21 cellular contexts compared by ENCODE assay signal in genomic region chr2:48851161-48851560, GRCh38.
"Had no signal": no experiment of that assay in that cellular context is flagged by ENCODE, and none has a peak within 500 bp of the region (broad histone marks: within the 10 kb centered on the region; RNA-seq: fewer than 3 reads in every experiment).

No MANE protein-coding gene starts in this region.

- H3K4me1 ChIP-seq: spleen had no signal

- H3K36me3 ChIP-seq: brain microvascular endothelial cell, esophagus squamous epithelium, sigmoid colon, spleen, thoracic aorta, upper lobe of left lung had no signal

- H3K27me3 ChIP-seq: brain microvascular endothelial cell, esophagus squamous epithelium, hepatocyte, sigmoid colon, spleen, upper lobe of left lung had no signal

- ATAC-seq: activated T-helper 17 cell treated with anti-CD3 and anti-CD28 coated beads, Interleukin-2, amount 50 U/mL, for 72 hours; stimulated activated naive B cell treated with anti-CD40 and anti-IgM and Interleukin-4, amounts not matched to agents 10 μg/mL and 1 μg/mL and 100 μg/mL, for 72 hours had no signal

- H3K9me3 Mint-ChIP-seq: activated B cell treated with CpG ODN at 0.5 μM for 24 hours; activated CD4-positive, alpha-beta memory T cell treated with anti-CD3 and anti-CD28 coated beads, Interleukin-2, amount 10 ng/mL, durations not matched to agents 7 days and 5 days; activated naive CD8-positive, alpha-beta T cell treated with anti-CD3 and anti-CD28 coated beads for 36 hours; nephron progenitor cell; T-helper 2 cell treated with Interferon-gamma antibody and Interleukin-4, amounts not matched to agents 5 μg/mL and 100 μg/mL, for 36 hours had no signal

- H3K79me2 ChIP-seq: hepatocyte had no signal

- H2AFZ ChIP-seq: hepatocyte had no signal

- H3K9me3 ChIP-seq: esophagus squamous epithelium, sigmoid colon, spleen, thoracic aorta, upper lobe of left lung had no signal

- H3K27ac Mint-ChIP-seq: activated B cell treated with CpG ODN at 0.5 μM for 24 hours; activated CD4-positive, alpha-beta memory T cell treated with anti-CD3 and anti-CD28 coated beads, Interleukin-2, amount 10 ng/mL, durations not matched to agents 7 days and 5 days; activated naive CD8-positive, alpha-beta T cell treated with anti-CD3 and anti-CD28 coated beads for 36 hours; activated T-helper 17 cell treated with anti-CD3 and anti-CD28 coated beads, Interleukin-2, amount 50 U/mL, for 72 hours; nephron progenitor cell; stimulated activated naive B cell treated with anti-CD40 and anti-IgM and Interleukin-4, amounts not matched to agents 10 μg/mL and 1 μg/mL and 100 μg/mL, for 72 hours; T-helper 2 cell treated with Interferon-gamma antibody and Interleukin-4, amounts not matched to agents 5 μg/mL and 100 μg/mL, for 36 hours had no signal

- H3K4me3 Mint-ChIP-seq: activated B cell treated with CpG ODN at 0.5 μM for 24 hours; activated CD4-positive, alpha-beta memory T cell treated with anti-CD3 and anti-CD28 coated beads, Interleukin-2, amount 10 ng/mL, durations not matched to agents 7 days and 5 days; activated naive CD8-positive, alpha-beta T cell treated with anti-CD3 and anti-CD28 coated beads for 36 hours; activated T-helper 17 cell treated with anti-CD3 and anti-CD28 coated beads, Interleukin-2, amount 50 U/mL, for 72 hours; nephron progenitor cell; stimulated activated naive B cell treated with anti-CD40 and anti-IgM and Interleukin-4, amounts not matched to agents 10 μg/mL and 1 μg/mL and 100 μg/mL, for 72 hours; T-helper 2 cell treated with Interferon-gamma antibody and Interleukin-4, amounts not matched to agents 5 μg/mL and 100 μg/mL, for 36 hours had no signal

- H3K4me3 ChIP-seq: esophagus squamous epithelium, hepatocyte, lung, sigmoid colon, spleen, thoracic aorta, upper lobe of left lung had no signal

- H3K27ac ChIP-seq: brain microvascular endothelial cell, esophagus squamous epithelium, hepatocyte, sigmoid colon, spleen, thoracic aorta, upper lobe of left lung had no signal

- H3K4me2 ChIP-seq: hepatocyte had no signal

- DNase-seq: activated B cell treated with CpG ODN at 0.5 μM for 24 hours; activated CD4-positive, alpha-beta memory T cell treated with anti-CD3 and anti-CD28 coated beads, Interleukin-2, amount 10 ng/mL, durations not matched to agents 7 days and 5 days; activated CD4-positive, alpha-beta T cell treated with anti-CD3 and anti-CD28 coated beads for 4 hours; activated naive CD4-positive, alpha-beta T cell; activated naive CD8-positive, alpha-beta T cell treated with anti-CD3 and anti-CD28 coated beads for 36 hours; activated T-cell treated with anti-CD3 and anti-CD28 coated beads, Interleukin-2, amount 50 U/mL, for 1 hour; brain microvascular endothelial cell; cortex of kidney; esophagus squamous epithelium; midbrain; nephron progenitor cell; nucleus accumbens; sigmoid colon; spleen; stimulated activated naive B cell treated with anti-CD40 and anti-IgM and Interleukin-4, amounts not matched to agents 10 μg/mL and 1 μg/mL and 100 μg/mL, for 72 hours had no signal

- H3K27me3 Mint-ChIP-seq: activated CD4-positive, alpha-beta memory T cell treated with anti-CD3 and anti-CD28 coated beads, Interleukin-2, amount 10 ng/mL, durations not matched to agents 7 days and 5 days had no signal

- H3K4me1 Mint-ChIP-seq: activated B cell treated with CpG ODN at 0.5 μM for 24 hours; activated CD4-positive, alpha-beta memory T cell treated with anti-CD3 and anti-CD28 coated beads, Interleukin-2, amount 10 ng/mL, durations not matched to agents 7 days and 5 days; activated naive CD8-positive, alpha-beta T cell treated with anti-CD3 and anti-CD28 coated beads for 36 hours; activated T-helper 17 cell treated with anti-CD3 and anti-CD28 coated beads, Interleukin-2, amount 50 U/mL, for 72 hours; nephron progenitor cell; stimulated activated naive B cell treated with anti-CD40 and anti-IgM and Interleukin-4, amounts not matched to agents 10 μg/mL and 1 μg/mL and 100 μg/mL, for 72 hours had no signal

- H3K36me3 Mint-ChIP-seq: activated naive CD8-positive, alpha-beta T cell treated with anti-CD3 and anti-CD28 coated beads for 36 hours; stimulated activated naive B cell treated with anti-CD40 and anti-IgM and Interleukin-4, amounts not matched to agents 10 μg/mL and 1 μg/mL and 100 μg/mL, for 72 hours had no signal
